In genomic region chr1:169594391-169594790, GRCh38 we compare ENCODE assay signal across 18 cellular contexts. TPM values are rescaled to one million over a fixed set of nuclear protein-coding genes. Genes with fewer than 3 reads are reported as not detected.
A peak's percentile ranks its signal among the peaks of the same experiment; 100 is the strongest.
DNase-seq lines count a peak whose midpoint lies in the region; ATAC-seq, FAIRE-seq and TF ChIP-seq lines count a peak whose summit lies in the region.
"Had no signal": no experiment of that assay in that cellular context is flagged by ENCODE, and none has a peak within 500 bp of the region (broad histone marks: within the 10 kb centered on the region; RNA-seq: fewer than 3 reads in every experiment).

No MANE protein-coding gene starts in this region.

- TF ChIP-seq POLR2A in HepG2 (IDR thresholded peaks at IDR 0.05; ENCODE audit: insufficient read depth in 1 of 2, low read depth in 2 of 2, low read length in 2 of 2): no peak

- no peaks in the 10 kb centered on the region for H3K79me2 ChIP-seq in HepG2 (ENCODE audit: insufficient read depth, low read length)

- peak; percentile 62 for ATAC-seq in GM18499 (IDR thresholded peaks at IDR 0.05; ENCODE audit: insufficient read depth, unreplicated experiment)
- peak; percentile 79 for ATAC-seq in GM19395 (IDR thresholded peaks at IDR 0.05; ENCODE audit: unreplicated experiment)
- peak; percentile 46 for ATAC-seq in HG03066 (IDR thresholded peaks at IDR 0.05; ENCODE audit: low read depth, unreplicated experiment)
- ATAC-seq in HG03159 (IDR thresholded peaks at IDR 0.05; ENCODE audit: unreplicated experiment): no peak
- no peak for ATAC-seq in HepG2
- ATAC-seq in HG03521 (IDR thresholded peaks at IDR 0.05; ENCODE audit: unreplicated experiment): no peak
- ATAC-seq: CD8-positive, alpha-beta T cell; naive thymus-derived CD4-positive, alpha-beta T cell had no signal

- H3K4me3 ChIP-seq in SJCRH30: no peak overlapping the region
- H3K4me3 ChIP-seq in HepG2 (replicated peaks in 1 of 3; ENCODE audit: insufficient read depth in 1 of 3, low read depth in 2 of 3, low read length in 3 of 3): no peak overlapping the region
- H3K4me3 ChIP-seq: skin epidermis had no signal

- H3K36me3 Mint-ChIP-seq in activated naive CD8-positive, alpha-beta T cell: no peaks in the 10 kb centered on the region
- H3K36me3 Mint-ChIP-seq: CD8-positive, alpha-beta T cell had no signal

- no peaks in the 10 kb centered on the region for H3K27me3 Mint-ChIP-seq in activated naive CD8-positive, alpha-beta T cell
- H3K27me3 Mint-ChIP-seq: dendritic cell treated with granulocyte-macrophage colony-stimulating factor and Interleukin-4, amounts not matched to agents 40 ng/mL and 50 ng/mL, for 4 days had no signal

- H3K27me3 ChIP-seq in SJCRH30: no peaks in the 10 kb centered on the region
- peaks cover 0 to 4% of the 10 kb centered on the region in 2 experiments; a peak in 1 of 5 replicates for H3K27me3 ChIP-seq in HepG2 (ENCODE audit: control insufficient read depth in 1 of 2, insufficient read depth in 2 of 2, low read length in 2 of 2)

- H4K20me1 ChIP-seq in HepG2 (ENCODE audit: insufficient read depth, low read length): no peaks in the 10 kb centered on the region

- TF ChIP-seq CTCF in HepG2 (CRISPR knock-in tag; IDR thresholded peaks at IDR 0.05): no peak

- POLR2A ChIA-PET in HepG2 (lab: Yijun Ruan, JAX): no interaction called here

- no peaks in the 10 kb centered on the region for H3K9me3 ChIP-seq in SJCRH30 (replicated peaks)
- H3K9me3 ChIP-seq in HepG2 (ENCODE audit: low read length): no peaks in the 10 kb centered on the region

- H3K36me3 ChIP-seq in SJCRH30 (no peaks in the 10 kb centered on the region), HepG2 (replicated peaks in 1 of 2; ENCODE audit: control insufficient read depth in 1 of 2, insufficient read depth in 2 of 2, low read length in 2 of 2) (no peaks in the 10 kb centered on the region)

- in situ Hi-C loops in HepG2 (cut with HindIII; ENCODE audit: extremely low pct_ligation_motif_present, low pct_unique_long_range_greater_than_20kb): no loop called here

- H3K9ac ChIP-seq in HepG2 (ENCODE audit: insufficient read depth, low read depth, low read length): no peak overlapping the region

- no peak overlapping the region for H2AFZ ChIP-seq in HepG2 (ENCODE audit: low read length)

- BruUV-seq in HepG2 (replicated peaks; lab: Mats Ljungman, UMichigan): no TSS peak

- intact Hi-C loops in HepG2 (cut with micrococcal nuclease; ENCODE audit: unreplicated experiment): no loop called here

- peak overlapping the region; percentile 72 for H3K4me3 Mint-ChIP-seq in activated naive CD8-positive, alpha-beta T cell
- H3K4me3 Mint-ChIP-seq: CD8-positive, alpha-beta T cell; dendritic cell treated with granulocyte-macrophage colony-stimulating factor and Interleukin-4, amounts not matched to agents 40 ng/mL and 50 ng/mL, for 4 days; naive thymus-derived CD4-positive, alpha-beta T cell had no signal

- H3K4me1 ChIP-seq in SJCRH30 (no peaks in the 10 kb centered on the region), HepG2 (ENCODE audit: insufficient read depth, low read length) (peaks cover 6% of the 10 kb centered on the region; the same call in 1 of the 2 replicates)

- TF ChIP-seq EP300 in HepG2 (IDR thresholded peaks at IDR 0.05; ENCODE audit: low read depth in 2 of 2, low read length in 2 of 2) (no peak), HepG2 (CRISPR knock-in tag; IDR thresholded peaks at IDR 0.05; ENCODE audit: borderline replicate concordance) (no peak)

- 3% methylated on average over 3 of the region's 3 CpGs for WGBS in HepG2 (ENCODE audit: low lambda C conversion rate)

- peaks cover 4% of the 10 kb centered on the region for H3K9me3 Mint-ChIP-seq in activated naive CD8-positive, alpha-beta T cell (ENCODE audit: low read depth)
- H3K9me3 Mint-ChIP-seq: CD8-positive, alpha-beta T cell; dendritic cell treated with granulocyte-macrophage colony-stimulating factor and Interleukin-4, amounts not matched to agents 40 ng/mL and 50 ng/mL, for 4 days; naive thymus-derived CD4-positive, alpha-beta T cell had no signal

- no peak for TF ChIP-seq RAD21 in HepG2 (CRISPR knock-in tag; IDR thresholded peaks at IDR 0.05)

- no peak for FAIRE-seq in HepG2 (lab: Jason Lieb, UNC)
- FAIRE-seq: H1, TTC549 had no signal

- peaks cover 66% of the 10 kb centered on the region for H3K4me1 Mint-ChIP-seq in activated naive CD8-positive, alpha-beta T cell (ENCODE audit: low read depth)

- CTCF ChIA-PET in HepG2 (lab: Yijun Ruan, JAX; ENCODE audit: low intra/inter-chr PET ratio, low total read pairs): no interaction called here

- no peak overlapping the region for H3K27ac ChIP-seq in SJCRH30
- no peak overlapping the region for H3K27ac ChIP-seq in HepG2 (ENCODE audit: extremely low read length, insufficient read depth, low read length)
- H3K27ac ChIP-seq: HL-60, skin epidermis had no signal

- no peak overlapping the region for H3K4me2 ChIP-seq in HepG2 (ENCODE audit: low read depth, low read length)

- DNase-seq in SJCRH30: no peak
- DNase-seq in HepG2 (ENCODE audit: low spot score): no peak
- DNase-seq: CD8-positive, alpha-beta T cell; NCI-H446 had no signal

- H3K27ac Mint-ChIP-seq in activated naive CD8-positive, alpha-beta T cell: peak overlapping the region; percentile 82
- H3K27ac Mint-ChIP-seq: CD8-positive, alpha-beta T cell; dendritic cell treated with granulocyte-macrophage colony-stimulating factor and Interleukin-4, amounts not matched to agents 40 ng/mL and 50 ng/mL, for 4 days; naive thymus-derived CD4-positive, alpha-beta T cell had no signal

TF ChIP-seq in HepG2, 621 proteins besides CTCF, POLR2A, EP300 and RAD21 (continues in another document):
- TF ChIP-seq ZNF672 (CRISPR knock-in tag; IDR thresholded peaks at IDR 0.05) (no peak), NRL (CRISPR knock-in tag; IDR thresholded peaks at IDR 0.05; ENCODE audit: borderline replicate concordance) (no peak), ZNF510 (CRISPR knock-in tag; IDR thresholded peaks at IDR 0.05; ENCODE audit: low read depth) (no peak), ZNF747 (CRISPR knock-in tag; IDR thresholded peaks at IDR 0.05; ENCODE audit: borderline replicate concordance) (no peak), ZNF790 (CRISPR knock-in tag; IDR thresholded peaks at IDR 0.05; ENCODE audit: borderline replicate concordance) (no peak), ZNF660 (CRISPR knock-in tag; IDR thresholded peaks at IDR 0.05; ENCODE audit: borderline replicate concordance, low read depth) (no peak)

RNA-seq across cellular contexts. Expression of gene F5, which starts 8.1 kb away (rescaled TPM):
- total RNA-seq in SJCRH30 (2014; rRNA removed; shearing (Covaris generic)): not detected in 2 replicates
- total RNA-seq in HepG2 (2016; rRNA removed; fragmentation: Illumina TruSeq; extraction: Trizol): 38.3 and 38.5 TPM in 2 replicates
- total RNA-seq in HepG2 (2016; cell fraction: cytosol; rRNA removed; fragmentation: Illumina TruSeq; extraction: Trizol; ENCODE audit: low read depth): 6.6 and 9.4 TPM in 2 replicates
- 33.8 and 35.2 TPM in 2 replicates for total RNA-seq in HepG2 (2016; cell fraction: insoluble cytoplasmic fraction; rRNA removed; fragmentation: Illumina TruSeq; extraction: Trizol)
- total RNA-seq in HepG2 (2016; cell fraction: membrane; rRNA removed; fragmentation: Illumina TruSeq; extraction: Trizol): 11.9 and 15.3 TPM in 2 replicates
- 102 and 119 TPM in 2 replicates for total RNA-seq in HepG2 (2016; cell fraction: nucleus; rRNA removed; fragmentation: Illumina TruSeq; extraction: Trizol)
- polyA plus RNA-seq in HepG2 (2011; rRNA removed): 64.0 and 65.5 TPM in 2 replicates
- 20.1 and 37.4 TPM in 2 replicates for polyA plus RNA-seq in HepG2 (2011; cell fraction: cytosol; rRNA removed)
- 61.3 and 88.6 TPM in 2 replicates for polyA plus RNA-seq in HepG2 (2011; cell fraction: nucleus; rRNA removed)
- 145 and 175 TPM in 2 replicates for polyA plus RNA-seq in HepG2 (2012)
- polyA plus RNA-seq in HepG2 (2016; cell fraction: cytosol; fragmentation: Illumina TruSeq; extraction: Trizol; ENCODE audit: low read depth): 5.8 and 7.1 TPM in 2 replicates
- polyA plus RNA-seq in HepG2 (2016; cell fraction: insoluble cytoplasmic fraction; fragmentation: Illumina TruSeq; extraction: Trizol; ENCODE audit: low read depth): 50.8 and 58.7 TPM in 2 replicates
- polyA plus RNA-seq in HepG2 (2016; cell fraction: membrane; fragmentation: Illumina TruSeq; extraction: Trizol; ENCODE audit: low read depth): 13.1 and 13.9 TPM in 2 replicates
- polyA plus RNA-seq in HepG2 (2016; cell fraction: nucleus; fragmentation: Illumina TruSeq; extraction: Trizol; ENCODE audit: insufficient read depth, low read depth): 177 and 188 TPM in 2 replicates
- 0.02 and 35.4 TPM in 2 replicates for polyA minus RNA-seq in HepG2 (2011; rRNA and poly(A)+ RNA removed; ENCODE audit: low replicate concordance)
- 46.0 and 76.1 TPM in 2 replicates for polyA minus RNA-seq in HepG2 (2011; cell fraction: cytosol; rRNA and poly(A)+ RNA removed)
- 133 and 175 TPM in 2 replicates for polyA minus RNA-seq in HepG2 (2011; cell fraction: nucleus; rRNA and poly(A)+ RNA removed)
- total RNA-seq: fibroblast of villous mesenchyme, RPMI7951 had no signal

RNA-seq across cellular contexts. Expression of gene SELP, which starts 35.5 kb away (rescaled TPM):
- not detected in 2 replicates for total RNA-seq in SJCRH30 (2014; rRNA removed; shearing (Covaris generic))
- total RNA-seq in HepG2 (2016; rRNA removed; fragmentation: Illumina TruSeq; extraction: Trizol): not detected in 2 replicates
- not detected in 2 replicates for total RNA-seq in HepG2 (2016; cell fraction: cytosol; rRNA removed; fragmentation: Illumina TruSeq; extraction: Trizol; ENCODE audit: low read depth)
- total RNA-seq in HepG2 (2016; cell fraction: insoluble cytoplasmic fraction; rRNA removed; fragmentation: Illumina TruSeq; extraction: Trizol): not detected in 2 replicates
- not detected in 2 replicates for total RNA-seq in HepG2 (2016; cell fraction: membrane; rRNA removed; fragmentation: Illumina TruSeq; extraction: Trizol)
- total RNA-seq in HepG2 (2016; cell fraction: nucleus; rRNA removed; fragmentation: Illumina TruSeq; extraction: Trizol): not detected in 2 replicates
- 0.11 TPM in 1 of 2 replicates, not detected in the other for polyA plus RNA-seq in HepG2 (2011; rRNA removed)
- polyA plus RNA-seq in HepG2 (2011; cell fraction: cytosol; rRNA removed): not detected in 2 replicates
- polyA plus RNA-seq in HepG2 (2011; cell fraction: nucleus; rRNA removed): not detected in 2 replicates
- polyA plus RNA-seq in HepG2 (2012): not detected in 2 replicates
- polyA plus RNA-seq in HepG2 (2016; cell fraction: cytosol; fragmentation: Illumina TruSeq; extraction: Trizol; ENCODE audit: low read depth): not detected in 2 replicates
- polyA plus RNA-seq in HepG2 (2016; cell fraction: insoluble cytoplasmic fraction; fragmentation: Illumina TruSeq; extraction: Trizol; ENCODE audit: low read depth): not detected in 2 replicates
- not detected in 2 replicates for polyA plus RNA-seq in HepG2 (2016; cell fraction: membrane; fragmentation: Illumina TruSeq; extraction: Trizol; ENCODE audit: low read depth)
- not detected in 2 replicates for polyA plus RNA-seq in HepG2 (2016; cell fraction: nucleus; fragmentation: Illumina TruSeq; extraction: Trizol; ENCODE audit: insufficient read depth, low read depth)
- not detected in 2 replicates for polyA minus RNA-seq in HepG2 (2011; rRNA and poly(A)+ RNA removed; ENCODE audit: low replicate concordance)
- not detected in 2 replicates for polyA minus RNA-seq in HepG2 (2011; cell fraction: cytosol; rRNA and poly(A)+ RNA removed)
- polyA minus RNA-seq in HepG2 (2011; cell fraction: nucleus; rRNA and poly(A)+ RNA removed): not detected in 2 replicates
- total RNA-seq: fibroblast of villous mesenchyme, H1, RPMI7951 had no signal
- polyA plus RNA-seq: H1 had no signal

Comparison
In these comparisons a context has a peak if more than half of its experiments do, and no peak if none do; other contexts are left out.
1. ATAC-seq: peak in GM18499 (single experiment), GM19395 (single experiment) and HG03066 (single experiment); none in HG03159 (single experiment), HepG2 (single experiment) and HG03521 (single experiment).